ENCODE assay signal across 1 cellular context in the genomic region with DNA sequence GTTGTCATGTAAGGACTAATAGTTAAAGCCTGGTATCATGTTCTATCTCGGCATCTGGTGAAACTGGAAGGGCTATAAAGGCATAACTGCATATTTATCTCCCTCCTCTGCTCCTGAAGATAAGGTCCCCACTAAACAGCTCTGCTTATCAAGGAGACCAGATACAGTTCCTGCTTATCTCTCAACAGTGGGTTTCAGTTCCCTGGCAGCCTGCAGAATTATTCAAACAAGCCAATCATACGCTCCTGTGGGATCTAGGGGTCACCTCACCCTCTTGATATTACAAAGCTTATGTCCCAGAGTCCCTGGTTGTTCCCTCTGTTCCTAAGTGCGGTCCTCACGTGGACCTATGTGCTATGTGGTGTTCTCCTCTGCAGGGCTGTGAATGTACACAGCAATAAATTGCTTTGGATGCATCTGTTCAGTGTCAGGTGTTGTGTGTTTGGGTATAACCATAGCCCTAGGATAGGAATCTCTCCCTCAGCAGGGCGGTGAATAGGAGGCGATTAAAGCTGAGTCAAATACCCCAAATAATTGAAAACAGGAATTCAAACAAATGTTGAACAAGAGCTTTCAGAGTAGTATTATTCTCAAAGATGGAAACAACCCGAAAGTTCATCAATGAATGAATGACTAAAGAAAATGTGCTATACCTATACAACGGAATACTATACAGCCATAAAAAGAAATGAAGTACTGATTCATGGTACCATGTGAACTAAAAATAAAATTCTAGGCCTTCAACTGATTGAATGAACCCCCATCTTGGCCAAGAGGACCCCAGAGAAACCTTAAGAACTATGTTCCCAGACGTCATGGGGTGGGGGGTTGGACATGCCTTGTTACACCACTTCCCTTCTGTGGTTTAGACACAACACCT.
TF ChIP-seq lines count a peak whose summit lies in the region.

No MANE protein-coding gene starts in this region.

TF ChIP-seq in K562, 482 proteins besides CTCF, POLR2A, EP300 and RAD21 (continued from another document and continues in another):
- TF ChIP-seq, protein P1, sequence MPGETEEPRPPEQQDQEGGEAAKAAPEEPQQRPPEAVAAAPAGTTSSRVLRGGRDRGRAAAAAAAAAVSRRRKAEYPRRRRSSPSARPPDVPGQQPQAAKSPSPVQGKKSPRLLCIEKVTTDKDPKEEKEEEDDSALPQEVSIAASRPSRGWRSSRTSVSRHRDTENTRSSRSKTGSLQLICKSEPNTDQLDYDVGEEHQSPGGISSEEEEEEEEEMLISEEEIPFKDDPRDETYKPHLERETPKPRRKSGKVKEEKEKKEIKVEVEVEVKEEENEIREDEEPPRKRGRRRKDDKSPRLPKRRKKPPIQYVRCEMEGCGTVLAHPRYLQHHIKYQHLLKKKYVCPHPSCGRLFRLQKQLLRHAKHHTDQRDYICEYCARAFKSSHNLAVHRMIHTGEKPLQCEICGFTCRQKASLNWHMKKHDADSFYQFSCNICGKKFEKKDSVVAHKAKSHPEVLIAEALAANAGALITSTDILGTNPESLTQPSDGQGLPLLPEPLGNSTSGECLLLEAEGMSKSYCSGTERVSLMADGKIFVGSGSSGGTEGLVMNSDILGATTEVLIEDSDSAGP (CRISPR knock-in tag; IDR thresholded peaks at IDR 0.05) = no peak
- no peak for TF ChIP-seq SETDB1 (IDR thresholded peaks at IDR 0.05; ENCODE audit: low read length)
- no peak for TF ChIP-seq SRSF3 (IDR thresholded peaks at IDR 0.05; ENCODE audit: insufficient read depth, low read length)
- TF ChIP-seq GATAD2B (IDR thresholded peaks at IDR 0.05; ENCODE audit: borderline replicate concordance) = peak; percentile 98
- TF ChIP-seq BCOR (IDR thresholded peaks at IDR 0.05) = no peak; the same call in 1 of the 2 replicates
- TF ChIP-seq ZNF778 (CRISPR knock-in tag; IDR thresholded peaks at IDR 0.05) = no peak
- no peak for TF ChIP-seq HDGF (IDR thresholded peaks at IDR 0.05)
- TF ChIP-seq, protein P2, sequence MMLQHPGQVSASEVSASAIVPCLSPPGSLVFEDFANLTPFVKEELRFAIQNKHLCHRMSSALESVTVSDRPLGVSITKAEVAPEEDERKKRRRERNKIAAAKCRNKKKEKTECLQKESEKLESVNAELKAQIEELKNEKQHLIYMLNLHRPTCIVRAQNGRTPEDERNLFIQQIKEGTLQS (IDR thresholded peaks at IDR 0.05) = peak; percentile 27; the same call in 1 of the 2 replicates
- TF ChIP-seq, protein P2 (CRISPR knock-in tag; conservative IDR thresholded peaks at IDR 0.05) = no peak
- TF ChIP-seq JUND (IDR thresholded peaks at IDR 0.05; ENCODE audit: borderline replicate concordance, low read depth, low read length) = peak; percentile 78
- peak; percentile 64; the same call in 1 of the 3 replicates for TF ChIP-seq JUND (tag; IDR thresholded peaks at IDR 0.05; ENCODE audit: borderline replicate concordance, low read depth, low read length)
- TF ChIP-seq, protein P3, sequence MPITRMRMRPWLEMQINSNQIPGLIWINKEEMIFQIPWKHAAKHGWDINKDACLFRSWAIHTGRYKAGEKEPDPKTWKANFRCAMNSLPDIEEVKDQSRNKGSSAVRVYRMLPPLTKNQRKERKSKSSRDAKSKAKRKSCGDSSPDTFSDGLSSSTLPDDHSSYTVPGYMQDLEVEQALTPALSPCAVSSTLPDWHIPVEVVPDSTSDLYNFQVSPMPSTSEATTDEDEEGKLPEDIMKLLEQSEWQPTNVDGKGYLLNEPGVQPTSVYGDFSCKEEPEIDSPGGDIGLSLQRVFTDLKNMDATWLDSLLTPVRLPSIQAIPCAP (CRISPR knock-in tag; IDR thresholded peaks at IDR 0.05; ENCODE audit: borderline replicate concordance) = no peak
- TF ChIP-seq SMARCE1 (IDR thresholded peaks at IDR 0.05) = peak; percentile 99
- TF ChIP-seq KAT2B (IDR thresholded peaks at IDR 0.05; ENCODE audit: low read depth, low read length) = no peak
- TF ChIP-seq, protein P4, sequence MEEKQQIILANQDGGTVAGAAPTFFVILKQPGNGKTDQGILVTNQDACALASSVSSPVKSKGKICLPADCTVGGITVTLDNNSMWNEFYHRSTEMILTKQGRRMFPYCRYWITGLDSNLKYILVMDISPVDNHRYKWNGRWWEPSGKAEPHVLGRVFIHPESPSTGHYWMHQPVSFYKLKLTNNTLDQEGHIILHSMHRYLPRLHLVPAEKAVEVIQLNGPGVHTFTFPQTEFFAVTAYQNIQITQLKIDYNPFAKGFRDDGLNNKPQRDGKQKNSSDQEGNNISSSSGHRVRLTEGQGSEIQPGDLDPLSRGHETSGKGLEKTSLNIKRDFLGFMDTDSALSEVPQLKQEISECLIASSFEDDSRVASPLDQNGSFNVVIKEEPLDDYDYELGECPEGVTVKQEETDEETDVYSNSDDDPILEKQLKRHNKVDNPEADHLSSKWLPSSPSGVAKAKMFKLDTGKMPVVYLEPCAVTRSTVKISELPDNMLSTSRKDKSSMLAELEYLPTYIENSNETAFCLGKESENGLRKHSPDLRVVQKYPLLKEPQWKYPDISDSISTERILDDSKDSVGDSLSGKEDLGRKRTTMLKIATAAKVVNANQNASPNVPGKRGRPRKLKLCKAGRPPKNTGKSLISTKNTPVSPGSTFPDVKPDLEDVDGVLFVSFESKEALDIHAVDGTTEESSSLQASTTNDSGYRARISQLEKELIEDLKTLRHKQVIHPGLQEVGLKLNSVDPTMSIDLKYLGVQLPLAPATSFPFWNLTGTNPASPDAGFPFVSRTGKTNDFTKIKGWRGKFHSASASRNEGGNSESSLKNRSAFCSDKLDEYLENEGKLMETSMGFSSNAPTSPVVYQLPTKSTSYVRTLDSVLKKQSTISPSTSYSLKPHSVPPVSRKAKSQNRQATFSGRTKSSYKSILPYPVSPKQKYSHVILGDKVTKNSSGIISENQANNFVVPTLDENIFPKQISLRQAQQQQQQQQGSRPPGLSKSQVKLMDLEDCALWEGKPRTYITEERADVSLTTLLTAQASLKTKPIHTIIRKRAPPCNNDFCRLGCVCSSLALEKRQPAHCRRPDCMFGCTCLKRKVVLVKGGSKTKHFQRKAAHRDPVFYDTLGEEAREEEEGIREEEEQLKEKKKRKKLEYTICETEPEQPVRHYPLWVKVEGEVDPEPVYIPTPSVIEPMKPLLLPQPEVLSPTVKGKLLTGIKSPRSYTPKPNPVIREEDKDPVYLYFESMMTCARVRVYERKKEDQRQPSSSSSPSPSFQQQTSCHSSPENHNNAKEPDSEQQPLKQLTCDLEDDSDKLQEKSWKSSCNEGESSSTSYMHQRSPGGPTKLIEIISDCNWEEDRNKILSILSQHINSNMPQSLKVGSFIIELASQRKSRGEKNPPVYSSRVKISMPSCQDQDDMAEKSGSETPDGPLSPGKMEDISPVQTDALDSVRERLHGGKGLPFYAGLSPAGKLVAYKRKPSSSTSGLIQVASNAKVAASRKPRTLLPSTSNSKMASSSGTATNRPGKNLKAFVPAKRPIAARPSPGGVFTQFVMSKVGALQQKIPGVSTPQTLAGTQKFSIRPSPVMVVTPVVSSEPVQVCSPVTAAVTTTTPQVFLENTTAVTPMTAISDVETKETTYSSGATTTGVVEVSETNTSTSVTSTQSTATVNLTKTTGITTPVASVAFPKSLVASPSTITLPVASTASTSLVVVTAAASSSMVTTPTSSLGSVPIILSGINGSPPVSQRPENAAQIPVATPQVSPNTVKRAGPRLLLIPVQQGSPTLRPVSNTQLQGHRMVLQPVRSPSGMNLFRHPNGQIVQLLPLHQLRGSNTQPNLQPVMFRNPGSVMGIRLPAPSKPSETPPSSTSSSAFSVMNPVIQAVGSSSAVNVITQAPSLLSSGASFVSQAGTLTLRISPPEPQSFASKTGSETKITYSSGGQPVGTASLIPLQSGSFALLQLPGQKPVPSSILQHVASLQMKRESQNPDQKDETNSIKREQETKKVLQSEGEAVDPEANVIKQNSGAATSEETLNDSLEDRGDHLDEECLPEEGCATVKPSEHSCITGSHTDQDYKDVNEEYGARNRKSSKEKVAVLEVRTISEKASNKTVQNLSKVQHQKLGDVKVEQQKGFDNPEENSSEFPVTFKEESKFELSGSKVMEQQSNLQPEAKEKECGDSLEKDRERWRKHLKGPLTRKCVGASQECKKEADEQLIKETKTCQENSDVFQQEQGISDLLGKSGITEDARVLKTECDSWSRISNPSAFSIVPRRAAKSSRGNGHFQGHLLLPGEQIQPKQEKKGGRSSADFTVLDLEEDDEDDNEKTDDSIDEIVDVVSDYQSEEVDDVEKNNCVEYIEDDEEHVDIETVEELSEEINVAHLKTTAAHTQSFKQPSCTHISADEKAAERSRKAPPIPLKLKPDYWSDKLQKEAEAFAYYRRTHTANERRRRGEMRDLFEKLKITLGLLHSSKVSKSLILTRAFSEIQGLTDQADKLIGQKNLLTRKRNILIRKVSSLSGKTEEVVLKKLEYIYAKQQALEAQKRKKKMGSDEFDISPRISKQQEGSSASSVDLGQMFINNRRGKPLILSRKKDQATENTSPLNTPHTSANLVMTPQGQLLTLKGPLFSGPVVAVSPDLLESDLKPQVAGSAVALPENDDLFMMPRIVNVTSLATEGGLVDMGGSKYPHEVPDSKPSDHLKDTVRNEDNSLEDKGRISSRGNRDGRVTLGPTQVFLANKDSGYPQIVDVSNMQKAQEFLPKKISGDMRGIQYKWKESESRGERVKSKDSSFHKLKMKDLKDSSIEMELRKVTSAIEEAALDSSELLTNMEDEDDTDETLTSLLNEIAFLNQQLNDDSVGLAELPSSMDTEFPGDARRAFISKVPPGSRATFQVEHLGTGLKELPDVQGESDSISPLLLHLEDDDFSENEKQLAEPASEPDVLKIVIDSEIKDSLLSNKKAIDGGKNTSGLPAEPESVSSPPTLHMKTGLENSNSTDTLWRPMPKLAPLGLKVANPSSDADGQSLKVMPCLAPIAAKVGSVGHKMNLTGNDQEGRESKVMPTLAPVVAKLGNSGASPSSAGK (IDR thresholded peaks at IDR 0.05) = peak; percentile 35; the same call in 1 of the 2 replicates
- TF ChIP-seq, protein P5, sequence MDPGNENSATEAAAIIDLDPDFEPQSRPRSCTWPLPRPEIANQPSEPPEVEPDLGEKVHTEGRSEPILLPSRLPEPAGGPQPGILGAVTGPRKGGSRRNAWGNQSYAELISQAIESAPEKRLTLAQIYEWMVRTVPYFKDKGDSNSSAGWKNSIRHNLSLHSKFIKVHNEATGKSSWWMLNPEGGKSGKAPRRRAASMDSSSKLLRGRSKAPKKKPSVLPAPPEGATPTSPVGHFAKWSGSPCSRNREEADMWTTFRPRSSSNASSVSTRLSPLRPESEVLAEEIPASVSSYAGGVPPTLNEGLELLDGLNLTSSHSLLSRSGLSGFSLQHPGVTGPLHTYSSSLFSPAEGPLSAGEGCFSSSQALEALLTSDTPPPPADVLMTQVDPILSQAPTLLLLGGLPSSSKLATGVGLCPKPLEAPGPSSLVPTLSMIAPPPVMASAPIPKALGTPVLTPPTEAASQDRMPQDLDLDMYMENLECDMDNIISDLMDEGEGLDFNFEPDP (CRISPR knock-in tag; IDR thresholded peaks at IDR 0.05) = no peak
- TF ChIP-seq, protein P6, sequence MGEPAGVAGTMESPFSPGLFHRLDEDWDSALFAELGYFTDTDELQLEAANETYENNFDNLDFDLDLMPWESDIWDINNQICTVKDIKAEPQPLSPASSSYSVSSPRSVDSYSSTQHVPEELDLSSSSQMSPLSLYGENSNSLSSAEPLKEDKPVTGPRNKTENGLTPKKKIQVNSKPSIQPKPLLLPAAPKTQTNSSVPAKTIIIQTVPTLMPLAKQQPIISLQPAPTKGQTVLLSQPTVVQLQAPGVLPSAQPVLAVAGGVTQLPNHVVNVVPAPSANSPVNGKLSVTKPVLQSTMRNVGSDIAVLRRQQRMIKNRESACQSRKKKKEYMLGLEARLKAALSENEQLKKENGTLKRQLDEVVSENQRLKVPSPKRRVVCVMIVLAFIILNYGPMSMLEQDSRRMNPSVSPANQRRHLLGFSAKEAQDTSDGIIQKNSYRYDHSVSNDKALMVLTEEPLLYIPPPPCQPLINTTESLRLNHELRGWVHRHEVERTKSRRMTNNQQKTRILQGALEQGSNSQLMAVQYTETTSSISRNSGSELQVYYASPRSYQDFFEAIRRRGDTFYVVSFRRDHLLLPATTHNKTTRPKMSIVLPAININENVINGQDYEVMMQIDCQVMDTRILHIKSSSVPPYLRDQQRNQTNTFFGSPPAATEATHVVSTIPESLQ (CRISPR knock-in tag; IDR thresholded peaks at IDR 0.05) = no peak
- peak; percentile 63; the same call in 1 of the 2 replicates for TF ChIP-seq CREB1 (IDR thresholded peaks at IDR 0.05)
- TF ChIP-seq CREB1 (CRISPR knock-in tag; IDR thresholded peaks at IDR 0.05) = peak; percentile 50; the same call in 1 of the 2 replicates
- TF ChIP-seq CBFB (CRISPR knock-in tag; IDR thresholded peaks at IDR 0.05) = no peak
- TF ChIP-seq ZNF224 (CRISPR knock-in tag; IDR thresholded peaks at IDR 0.05) = no peak
- TF ChIP-seq PRPF4 (IDR thresholded peaks at IDR 0.05; ENCODE audit: insufficient read depth, low read depth, low read length, poor library complexity, severe bottlenecking) = no peak
- TF ChIP-seq ZNF780A (CRISPR knock-in tag; IDR thresholded peaks at IDR 0.05) = no peak
- no peak for TF ChIP-seq TGIF2 (CRISPR knock-in tag; IDR thresholded peaks at IDR 0.05)
- no peak for TF ChIP-seq FUS (optimal IDR thresholded peaks at IDR 0.05; ENCODE audit: low read depth, low read length)
- no peak for TF ChIP-seq TSC22D4 (tag; IDR thresholded peaks at IDR 0.05)
- TF ChIP-seq, protein P7, sequence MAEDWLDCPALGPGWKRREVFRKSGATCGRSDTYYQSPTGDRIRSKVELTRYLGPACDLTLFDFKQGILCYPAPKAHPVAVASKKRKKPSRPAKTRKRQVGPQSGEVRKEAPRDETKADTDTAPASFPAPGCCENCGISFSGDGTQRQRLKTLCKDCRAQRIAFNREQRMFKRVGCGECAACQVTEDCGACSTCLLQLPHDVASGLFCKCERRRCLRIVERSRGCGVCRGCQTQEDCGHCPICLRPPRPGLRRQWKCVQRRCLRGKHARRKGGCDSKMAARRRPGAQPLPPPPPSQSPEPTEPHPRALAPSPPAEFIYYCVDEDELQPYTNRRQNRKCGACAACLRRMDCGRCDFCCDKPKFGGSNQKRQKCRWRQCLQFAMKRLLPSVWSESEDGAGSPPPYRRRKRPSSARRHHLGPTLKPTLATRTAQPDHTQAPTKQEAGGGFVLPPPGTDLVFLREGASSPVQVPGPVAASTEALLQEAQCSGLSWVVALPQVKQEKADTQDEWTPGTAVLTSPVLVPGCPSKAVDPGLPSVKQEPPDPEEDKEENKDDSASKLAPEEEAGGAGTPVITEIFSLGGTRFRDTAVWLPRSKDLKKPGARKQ (CRISPR knock-in tag; IDR thresholded peaks at IDR 0.05) = no peak
- TF ChIP-seq CBX5 (IDR thresholded peaks at IDR 0.05; ENCODE audit: borderline replicate concordance, low read depth) = 0 out of 2 replicates have a peak, but pooled peaks have one; percentile 22
- TF ChIP-seq HLTF (IDR thresholded peaks at IDR 0.05) = peak; percentile 95
- TF ChIP-seq SRSF7 (optimal IDR thresholded peaks at IDR 0.05; ENCODE audit: low read depth, low read length) = no peak
- TF ChIP-seq, protein P8, sequence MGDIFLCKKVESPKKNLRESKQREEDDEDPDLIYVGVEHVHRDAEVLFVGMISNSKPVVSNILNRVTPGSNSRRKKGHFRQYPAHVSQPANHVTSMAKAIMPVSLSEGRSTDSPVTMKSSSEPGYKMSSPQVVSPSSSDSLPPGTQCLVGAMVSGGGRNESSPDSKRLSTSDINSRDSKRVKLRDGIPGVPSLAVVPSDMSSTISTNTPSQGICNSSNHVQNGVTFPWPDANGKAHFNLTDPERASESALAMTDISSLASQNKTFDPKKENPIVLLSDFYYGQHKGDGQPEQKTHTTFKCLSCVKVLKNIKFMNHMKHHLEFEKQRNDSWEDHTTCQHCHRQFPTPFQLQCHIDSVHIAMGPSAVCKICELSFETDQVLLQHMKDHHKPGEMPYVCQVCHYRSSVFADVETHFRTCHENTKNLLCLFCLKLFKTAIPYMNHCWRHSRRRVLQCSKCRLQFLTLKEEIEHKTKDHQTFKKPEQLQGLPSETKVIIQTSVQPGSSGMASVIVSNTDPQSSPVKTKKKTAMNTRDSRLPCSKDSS (IDR thresholded peaks at IDR 0.05; ENCODE audit: low read depth, partially characterized antibody) = no peak
